35 cellular contexts compared by ENCODE assay signal in genomic region chr5:137410234-137411010, GRCh38.
DNase-seq lines count a peak whose midpoint lies in the region; ATAC-seq and TF ChIP-seq lines count a peak whose summit lies in the region.
"Had no signal": no experiment of that assay in that cellular context is flagged by ENCODE, and none has a peak within 500 bp of the region (broad histone marks: within the 10 kb centered on the region; RNA-seq: fewer than 3 reads in every experiment).

No MANE protein-coding gene starts in this region.

- H3K27me3 Mint-ChIP-seq in activated T-cell treated with anti-CD3 and anti-CD28 coated beads, Interleukin-2, amount 50 U/mL, for 4 hours (ENCODE audit: low read depth) = peaks cover 7% of the 10 kb centered on the region
- H3K27me3 Mint-ChIP-seq: B cell; CD4-positive, CD25-positive, alpha-beta regulatory T cell had no signal

- TF ChIP-seq CTCF in SK-N-SH (IDR thresholded peaks at IDR 0.05) (no peak), esophagus muscularis mucosa (IDR thresholded peaks at IDR 0.05) (no peak)

- H3K36me3 Mint-ChIP-seq in activated T-cell treated with anti-CD3 and anti-CD28 coated beads, Interleukin-2, amount 50 U/mL, for 4 hours (ENCODE audit: insufficient read depth) = no peaks in the 10 kb centered on the region
- H3K36me3 Mint-ChIP-seq: CD14-positive monocyte; CD4-positive, alpha-beta memory T cell; CD4-positive, CD25-positive, alpha-beta regulatory T cell; CD8-positive, alpha-beta memory T cell; CD8-positive, alpha-beta T cell had no signal

- H3F3A ChIP-seq in SK-N-SH (replicated peaks; ENCODE audit: insufficient read depth) = peaks cover 7% of the 10 kb centered on the region

- TF ChIP-seq RAD21 in SK-N-SH (IDR thresholded peaks at IDR 0.05; ENCODE audit: low read length) = no peak

- no peaks in the 10 kb centered on the region for H3K79me2 ChIP-seq in SK-N-SH (ENCODE audit: insufficient read depth)

- POLR2A ChIA-PET in SK-N-SH (lab: Yijun Ruan, JAX) = no interaction called here

- intact Hi-C loops in esophagus muscularis mucosa (cut with DNase I) = no loop called here

- ATAC-seq in SK-N-SH treated with all-trans-retinoic acid at 6 μM for 48 hours = no peak
- no peak for ATAC-seq in activated T-cell treated with anti-CD3 and anti-CD28 coated beads, Interleukin-2, amount 50 U/mL, for 4 hours
- ATAC-seq in HG03280 (IDR thresholded peaks at IDR 0.05; ENCODE audit: unreplicated experiment) = no peak
- ATAC-seq: A549; CD8-positive, alpha-beta T cell had no signal

- H3K9me3 Mint-ChIP-seq in activated T-cell treated with anti-CD3 and anti-CD28 coated beads, Interleukin-2, amount 50 U/mL, for 4 hours = peaks cover 5% of the 10 kb centered on the region
- H3K9me3 Mint-ChIP-seq: CD4-positive, alpha-beta T cell had no signal

- H3K27me3 ChIP-seq in SK-N-SH (ENCODE audit: insufficient read depth) = no peaks in the 10 kb centered on the region
- H3K27me3 ChIP-seq in esophagus muscularis mucosa = no peaks in the 10 kb centered on the region
- H3K27me3 ChIP-seq: BE2C; BLaER1; BLaER1 treated with 17β-estradiol and CSF1 and Interleukin-3, amounts not matched to agents 10 nM and 100 nM had no signal

- CTCF ChIA-PET in SK-N-SH (lab: Yijun Ruan, JAX) = interaction anchor here (0.6 to 2.3 kb wide), 7 partner anchors 12 to 65 kb away, joined by 3 to 9 read pairs (median 3); no protein-coding TSS in a partner anchor

- no peak overlapping the region for H3K9ac ChIP-seq in SK-N-SH
- H3K9ac ChIP-seq: BLaER1; BLaER1 treated with 17β-estradiol and CSF1 and Interleukin-3, amounts not matched to agents 10 nM and 100 nM had no signal

- no peaks in the 10 kb centered on the region for H3K4me1 Mint-ChIP-seq in activated T-cell treated with anti-CD3 and anti-CD28 coated beads, Interleukin-2, amount 50 U/mL, for 4 hours (ENCODE audit: low read depth)
- H3K4me1 Mint-ChIP-seq: B cell; CD14-positive monocyte; CD4-positive, alpha-beta memory T cell; CD4-positive, CD25-positive, alpha-beta regulatory T cell; CD8-positive, alpha-beta memory T cell had no signal

- H3K9me2 ChIP-seq in SK-N-SH = no peaks in the 10 kb centered on the region

- no peak for TF ChIP-seq EP300 in SK-N-SH (IDR thresholded peaks at IDR 0.05; ENCODE audit: borderline replicate concordance in 1 of 2, low read depth in 1 of 2, low read length in 1 of 2)
- no peak for TF ChIP-seq EP300 in esophagus muscularis mucosa (IDR thresholded peaks at IDR 0.05)

- H3K27ac ChIP-seq in SK-N-SH (ENCODE audit: low read depth in 2 of 2, low read length in 1 of 2) (no peak overlapping the region; a peak in 2 of 4 replicates), esophagus muscularis mucosa (replicated peaks in 1 of 4) (no peak overlapping the region)
- H3K27ac ChIP-seq: 22Rv1; A549; BLaER1; BLaER1 treated with 17β-estradiol and CSF1 and Interleukin-3, amounts not matched to agents 10 nM and 100 nM; C4-2B had no signal

- H2AFZ ChIP-seq in SK-N-SH (ENCODE audit: low read depth) = no peak overlapping the region

- H3K4me1 ChIP-seq in SK-N-SH (ENCODE audit: control insufficient read depth in 1 of 2, insufficient read depth in 2 of 2, low read depth in 1 of 2, low read length in 1 of 2) (peaks cover 4 to 74% of the 10 kb centered on the region in 2 experiments; a peak in 3 of 4 replicates), esophagus muscularis mucosa (peaks cover 7 to 15% (median 11%) of the 10 kb centered on the region in 4 donors)
- H3K4me1 ChIP-seq: A549; BE2C; BLaER1; BLaER1 treated with 17β-estradiol and CSF1 and Interleukin-3, amounts not matched to agents 10 nM and 100 nM; Caco-2 had no signal

- no peak overlapping the region for H3K4me3 Mint-ChIP-seq in activated T-cell treated with anti-CD3 and anti-CD28 coated beads, Interleukin-2, amount 50 U/mL, for 4 hours
- H3K4me3 Mint-ChIP-seq: B cell; CD14-positive monocyte; CD4-positive, alpha-beta memory T cell; CD4-positive, alpha-beta T cell; CD4-positive, CD25-positive, alpha-beta regulatory T cell; CD8-positive, alpha-beta T cell had no signal

- TF ChIP-seq POLR2A in esophagus muscularis mucosa (IDR thresholded peaks at IDR 0.05; ENCODE audit: low read depth) = no peak

- H3K4me2 ChIP-seq in SK-N-SH = no peak overlapping the region
- H3K4me2 ChIP-seq: A549; BLaER1; BLaER1 treated with 17β-estradiol and CSF1 and Interleukin-3, amounts not matched to agents 10 nM and 100 nM had no signal

- DNase-seq in SK-N-SH (no peak), SK-N-DZ (ENCODE audit: low spot score) (peak; percentile 11), esophagus muscularis mucosa (ENCODE audit: extremely low spot score) (peak; percentile 91), islet precursor cell (peak; percentile 37)
- no peak for DNase-seq in activated T-cell treated with anti-CD3 and anti-CD28 coated beads, Interleukin-2, amount 50 U/mL, for 4 hours
- DNase-seq in stimulated activated CD4-positive, alpha-beta T cell treated with anti-CD3 and anti-CD28 coated beads, Interleukin-4, amount 100 ng/mL, for 1 hour = no peak
- DNase-seq: 8988T; ACHN; AML-193; BE2C; C1 segment of cervical spinal cord; Caco-2; Calu3; CD4-positive, alpha-beta memory T cell; CD4-positive, alpha-beta T cell; CD4-positive, CD25-positive, alpha-beta regulatory T cell; CD8-positive, alpha-beta memory T cell; CD8-positive, alpha-beta T cell; COR-L47; DMS 273 treated with DMSO at 0.1 percent for 48 hours; DMS153; DMS53; DMS79; DMS79 treated with DMSO at 0.1 percent for 48 hours; DND-41; EL had no signal

- 45% methylated on average over 4 of the region's 4 CpGs for WGBS in SK-N-SH (ENCODE audit: low lambda C conversion rate)
- WGBS in esophagus muscularis mucosa = 87% methylated on average over 4 of the region's 4 CpGs

- no peaks in the 10 kb centered on the region for H4K20me1 ChIP-seq in SK-N-SH (ENCODE audit: insufficient read depth)
- H4K20me1 ChIP-seq: BLaER1; BLaER1 treated with 17β-estradiol and CSF1 and Interleukin-3, amounts not matched to agents 10 nM and 100 nM had no signal

- H3K36me3 ChIP-seq in SK-N-SH (replicated peaks in 1 of 2; ENCODE audit: control insufficient read depth in 1 of 2, insufficient read depth in 2 of 2, low read length in 1 of 2) = no peaks in the 10 kb centered on the region
- H3K36me3 ChIP-seq in esophagus muscularis mucosa = no peaks in the 10 kb centered on the region
- H3K36me3 ChIP-seq: BE2C; BLaER1; BLaER1 treated with 17β-estradiol and CSF1 and Interleukin-3, amounts not matched to agents 10 nM and 100 nM had no signal

- H3K9me3 ChIP-seq in SK-N-SH (no peaks in the 10 kb centered on the region), esophagus muscularis mucosa (peaks cover 0 to under 1% (median 0%) of the 10 kb centered on the region in 4 donors)
- H3K9me3 ChIP-seq: A549, BE2C, BLaER1, Caco-2 had no signal

- H3K4me3 ChIP-seq in SK-N-SH (ENCODE audit: low read depth in 2 of 2, low read length in 1 of 2) (no peak overlapping the region), esophagus muscularis mucosa (no peak overlapping the region)
- H3K4me3 ChIP-seq: A549; BLaER1; BLaER1 treated with 17β-estradiol and CSF1 and Interleukin-3, amounts not matched to agents 10 nM and 100 nM had no signal

TF ChIP-seq in SK-N-SH, 30 proteins besides CTCF, POLR2A, EP300 and RAD21:
- TF ChIP-seq RCOR1 (IDR thresholded peaks at IDR 0.05; ENCODE audit: low read length) (0 out of 2 replicates have a peak, but pooled peaks have one; percentile 8), GATA2 (CRISPR knock-in tag; IDR thresholded peaks at IDR 0.05) (peak; percentile 64), MXI1 (IDR thresholded peaks at IDR 0.05; ENCODE audit: low read depth, low read length) (no peak), IRF3 (IDR thresholded peaks at IDR 0.05; ENCODE audit: low read depth, low read length) (no peak), RFX5 (IDR thresholded peaks at IDR 0.05; ENCODE audit: low read length) (no peak)

TF ChIP-seq in SK-N-SH treated with all-trans-retinoic acid at 6 μM for 48 hours, 23 proteins besides CTCF, POLR2A, EP300 and RAD21:
- no peak for TF ChIP-seq SNAI2 (CRISPR knock-in tag; IDR thresholded peaks at IDR 0.05)
- TF ChIP-seq RARB (CRISPR knock-in tag; IDR thresholded peaks at IDR 0.05) = no peak
- TF ChIP-seq POU6F1 (CRISPR knock-in tag; IDR thresholded peaks at IDR 0.05; ENCODE audit: borderline replicate concordance, low read depth) = no peak
- no peak for TF ChIP-seq ISL1 (CRISPR knock-in tag; IDR thresholded peaks at IDR 0.05)
- no peak for TF ChIP-seq ESRRG (CRISPR knock-in tag; IDR thresholded peaks at IDR 0.05)
- TF ChIP-seq PATZ1 (CRISPR knock-in tag; IDR thresholded peaks at IDR 0.05; ENCODE audit: borderline replicate concordance) = no peak
- no peak for TF ChIP-seq TOX (CRISPR knock-in tag; IDR thresholded peaks at IDR 0.05; ENCODE audit: borderline replicate concordance)
- no peak for TF ChIP-seq ZNF8 (CRISPR knock-in tag; IDR thresholded peaks at IDR 0.05)
- no peak for TF ChIP-seq GLIS3 (CRISPR knock-in tag; IDR thresholded peaks at IDR 0.05)
- TF ChIP-seq OSR1 (CRISPR knock-in tag; IDR thresholded peaks at IDR 0.05) = no peak

Comparison
In these comparisons a context has a peak if more than half of its experiments do, and no peak if none do; other contexts are left out.
1. DNase-seq: peak in SK-N-DZ (single experiment), esophagus muscularis mucosa (single experiment) and islet precursor cell (single experiment); none in SK-N-SH (single experiment), activated T-cell treated with anti-CD3 and anti-CD28 coated beads, Interleukin-2, amount 50 U/mL, for 4 hours (single experiment) and stimulated activated CD4-positive, alpha-beta T cell treated with anti-CD3 and anti-CD28 coated beads, Interleukin-4, amount 100 ng/mL, for 1 hour (single experiment).